1 cellular context compared by ENCODE assay signal in the genomic region with DNA sequence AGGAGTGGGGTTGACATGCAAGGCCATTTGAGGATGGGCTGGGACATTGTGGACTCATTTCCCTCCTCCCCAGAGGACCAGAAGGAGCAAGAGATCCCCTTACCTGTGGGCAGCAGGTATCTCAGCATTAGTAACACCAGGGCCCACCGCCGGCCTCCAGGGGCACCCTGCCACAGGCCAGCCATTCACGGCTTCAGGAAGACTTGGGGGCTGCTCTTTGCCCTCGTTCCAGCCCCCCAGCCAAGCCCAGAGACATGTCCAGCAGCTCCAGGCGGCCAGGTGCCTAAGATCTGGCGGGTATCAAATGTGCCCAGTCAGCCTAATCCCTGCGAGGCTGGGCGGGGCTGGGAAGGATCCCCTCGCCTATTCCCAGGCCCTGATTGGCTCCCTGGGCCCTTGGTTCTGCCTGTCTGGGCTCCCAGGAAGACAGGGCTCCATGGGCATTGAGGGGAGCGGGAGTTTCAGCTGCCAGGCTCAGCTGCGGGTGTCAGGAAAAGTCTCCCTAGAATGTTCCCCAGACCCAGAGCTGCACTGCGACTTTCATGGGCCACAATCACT.
A peak's percentile ranks its signal among the peaks of the same experiment; 100 is the strongest.
TF ChIP-seq lines count a peak whose summit lies in the region.

No MANE protein-coding gene starts in this region.

TF ChIP-seq in H1, 55 proteins besides CTCF, POLR2A, EP300 and RAD21:
- TF ChIP-seq TBP (IDR thresholded peaks at IDR 0.05; ENCODE audit: low read depth, low read length) (no peak), MAFK (IDR thresholded peaks at IDR 0.05; ENCODE audit: low read depth, low read length) (peak; percentile 49; the same call in 1 of the 2 replicates), SRF (IDR thresholded peaks at IDR 0.05; ENCODE audit: low read depth, low read length) (no peak), GTF2F1 (IDR thresholded peaks at IDR 0.05; ENCODE audit: borderline replicate concordance, low read depth, low read length) (no peak)
- TF ChIP-seq, protein P1, sequence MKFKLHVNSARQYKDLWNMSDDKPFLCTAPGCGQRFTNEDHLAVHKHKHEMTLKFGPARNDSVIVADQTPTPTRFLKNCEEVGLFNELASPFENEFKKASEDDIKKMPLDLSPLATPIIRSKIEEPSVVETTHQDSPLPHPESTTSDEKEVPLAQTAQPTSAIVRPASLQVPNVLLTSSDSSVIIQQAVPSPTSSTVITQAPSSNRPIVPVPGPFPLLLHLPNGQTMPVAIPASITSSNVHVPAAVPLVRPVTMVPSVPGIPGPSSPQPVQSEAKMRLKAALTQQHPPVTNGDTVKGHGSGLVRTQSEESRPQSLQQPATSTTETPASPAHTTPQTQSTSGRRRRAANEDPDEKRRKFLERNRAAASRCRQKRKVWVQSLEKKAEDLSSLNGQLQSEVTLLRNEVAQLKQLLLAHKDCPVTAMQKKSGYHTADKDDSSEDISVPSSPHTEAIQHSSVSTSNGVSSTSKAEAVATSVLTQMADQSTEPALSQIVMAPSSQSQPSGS (IDR thresholded peaks at IDR 0.05; ENCODE audit: low read length): no peak
